34 cellular contexts compared by ENCODE assay signal in the genomic region with DNA sequence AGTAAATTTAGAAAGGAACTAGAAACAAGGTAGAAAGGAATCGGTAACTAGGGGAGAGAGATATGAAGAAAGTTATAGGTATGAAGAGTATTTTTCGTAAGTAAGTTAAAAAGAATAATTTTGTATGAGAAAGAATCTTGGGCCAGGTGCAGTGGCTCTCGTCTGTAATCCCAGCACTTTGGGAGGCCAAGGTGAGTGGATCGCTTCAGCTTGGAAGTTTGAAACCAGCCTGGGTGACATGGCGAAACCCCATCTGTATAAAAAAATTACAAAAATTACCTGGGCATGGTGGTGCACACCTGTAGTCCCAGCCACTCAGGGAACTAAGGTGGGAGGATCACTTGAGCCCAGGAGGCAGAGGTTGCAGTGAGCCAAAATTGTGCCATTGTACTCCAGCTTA.
"Had no signal": no experiment of that assay in that cellular context is flagged by ENCODE, and none has a peak within 500 bp of the region (broad histone marks: within the 10 kb centered on the region; RNA-seq: fewer than 3 reads in every experiment).

No MANE protein-coding gene starts in this region.

- H3K9me3 ChIP-seq: MG63 had no signal

- H3K9ac ChIP-seq: KMS-11 had no signal

- H3K4me3 ChIP-seq: MG63 had no signal

- H3K4me2 ChIP-seq: KMS-11 had no signal

- H3K27ac ChIP-seq: KMS-11 had no signal

- H3K36me3 ChIP-seq: MG63 had no signal

- H3K27me3 ChIP-seq: MG63 had no signal

- DNase-seq: Karpas-422, Kasumi-1, MG63, MV-4-11, NCI-H1048, NCI-H1092, NCI-H1092 treated with DMSO at 0.1 percent for 48 hours, NCI-H1105, NCI-H1105 treated with DMSO at 0.1 percent for 48 hours, NCI-H1417, NCI-H1417 treated with DMSO at 0.1 percent for 48 hours, NCI-H1436, NCI-H1436 treated with DMSO at 0.1 percent for 48 hours, NCI-H146, NCI-H1694, NCI-H1694 treated with DMSO at 0.1 percent for 48 hours, NCI-H187, NCI-H187 treated with DMSO at 0.1 percent for 48 hours, NCI-H1930, NCI-H2029, NCI-H2029 treated with DMSO at 0.1 percent for 48 hours, NCI-H2081, NCI-H2081 treated with DMSO at 0.1 percent for 48 hours, NCI-H2107, NCI-H2171, NCI-H2171 treated with DMSO at 0.1 percent for 48 hours, NCI-H2227 treated with DMSO at 0.1 percent for 48 hours, NCI-H226, NCI-H345, NCI-H446, NCI-H446 treated with DMSO at 0.1 percent for 48 hours, NCI-H510A, NCI-H510A treated with DMSO at 0.1 percent for 48 hours had no signal
